8 cellular contexts compared by ENCODE assay signal in genomic region chr1:161159087-161159914, GRCh38. TPM values are rescaled to one million over a fixed set of nuclear protein-coding genes. Genes with fewer than 3 reads are reported as not detected.
A peak's percentile ranks its signal among the peaks of the same experiment; 100 is the strongest.
DNase-seq lines count a peak whose midpoint lies in the region; ATAC-seq, FAIRE-seq and TF ChIP-seq lines count a peak whose summit lies in the region.

USP21 (plus strand) TSS chr1:161159500; CDS start chr1:161160641, 1,141 bp downstream.

- DNase-seq in EL (peak; percentile 88), H54 (ENCODE audit: insufficient read length, low spot score) (peak; percentile 77), M059J (ENCODE audit: low read depth) (peak; percentile 88), fibroblast of mammary gland (ENCODE audit: low read depth) (peak; percentile 84)
- DNase-seq in activated T-helper 2 cell treated with anti-CD3 and anti-CD28 coated beads, Interferon-gamma antibody, Interleukin-2, Interleukin-4, amounts not matched to agents 10 μg/mL and 5 μg/mL and 100 μg/mL, durations not matched to agents 14 hours and 24 hours and 36 hours (ENCODE audit: low spot score), result peak; percentile 89
- DNase-seq in natural killer cell treated with Interleukin-12 subunit alpha and Interleukin-12 subunit beta and Interleukin-15 and Interleukin-18, amount 100 ng/mL, for 72 hours (ENCODE audit: low spot score), result peak; percentile 93
- DNase-seq in stimulated activated naive CD8-positive, alpha-beta T cell treated with anti-CD3 and anti-CD28 coated beads, Interleukin-15, Interleukin-2, amounts not matched to agents 100 U/mL and 50 U/mL, for 24 hours, result peak; percentile 95

- peaks cover 43% of the 10 kb centered on the region for H3K4me1 Mint-ChIP-seq in activated T-helper 2 cell treated with anti-CD3 and anti-CD28 coated beads, Interferon-gamma antibody, Interleukin-2, Interleukin-4, amounts not matched to agents 10 μg/mL and 5 μg/mL and 100 μg/mL, durations not matched to agents 14 hours and 24 hours and 36 hours (ENCODE audit: low read depth)
- peaks cover 43 to 49% of the 10 kb centered on the region in 2 donors for H3K4me1 Mint-ChIP-seq in natural killer cell treated with Interleukin-12 subunit alpha and Interleukin-12 subunit beta and Interleukin-15 and Interleukin-18, amount 100 ng/mL, for 72 hours (ENCODE audit: low read depth in 2 of 2)

- H3K4me3 ChIP-seq in fibroblast of mammary gland (ENCODE audit: control insufficient read depth, low read depth, low read length), result peak within 1 kb of the TSS; percentile 91

- H3K36me3 Mint-ChIP-seq in activated T-helper 2 cell treated with anti-CD3 and anti-CD28 coated beads, Interferon-gamma antibody, Interleukin-2, Interleukin-4, amounts not matched to agents 10 μg/mL and 5 μg/mL and 100 μg/mL, durations not matched to agents 14 hours and 24 hours and 36 hours (ENCODE audit: low read depth), result peaks cover 74% of the 10 kb centered on the region
- H3K36me3 Mint-ChIP-seq in natural killer cell treated with Interleukin-12 subunit alpha and Interleukin-12 subunit beta and Interleukin-15 and Interleukin-18, amount 100 ng/mL, for 72 hours, result peaks cover 31% of the 10 kb centered on the region

- TF ChIP-seq POLR2A in H54 (IDR thresholded peaks at IDR 0.05; ENCODE audit: low read depth, low read length) (peak; percentile 65), Raji (IDR thresholded peaks at IDR 0.05; ENCODE audit: insufficient read depth, low read depth, low read length) (peak; percentile 69)

- intact Hi-C loops in activated T-helper 2 cell treated with anti-CD3 and anti-CD28 coated beads, Interferon-gamma antibody, Interleukin-2, Interleukin-4, amounts not matched to agents 10 μg/mL and 5 μg/mL and 100 μg/mL, durations not matched to agents 14 hours and 24 hours and 36 hours (cut with micrococcal nuclease), result loop anchor here (5.0 kb wide), 1 partner anchor 92 kb away; the partner anchor contains the start of gene ARHGAP30

- no peaks in the 10 kb centered on the region for H3K27me3 Mint-ChIP-seq in activated T-helper 2 cell treated with anti-CD3 and anti-CD28 coated beads, Interferon-gamma antibody, Interleukin-2, Interleukin-4, amounts not matched to agents 10 μg/mL and 5 μg/mL and 100 μg/mL, durations not matched to agents 14 hours and 24 hours and 36 hours (ENCODE audit: low read depth)
- no peaks in the 10 kb centered on the region for H3K27me3 Mint-ChIP-seq in natural killer cell treated with Interleukin-12 subunit alpha and Interleukin-12 subunit beta and Interleukin-15 and Interleukin-18, amount 100 ng/mL, for 72 hours

- H3K4me3 Mint-ChIP-seq in activated T-helper 2 cell treated with anti-CD3 and anti-CD28 coated beads, Interferon-gamma antibody, Interleukin-2, Interleukin-4, amounts not matched to agents 10 μg/mL and 5 μg/mL and 100 μg/mL, durations not matched to agents 14 hours and 24 hours and 36 hours (ENCODE audit: low read depth), result peak within 1 kb of the TSS; percentile 86
- peak within 1 kb of the TSS; percentile 84 for H3K4me3 Mint-ChIP-seq in natural killer cell treated with Interleukin-12 subunit alpha and Interleukin-12 subunit beta and Interleukin-15 and Interleukin-18, amount 100 ng/mL, for 72 hours

- peak; percentile 39 for TF ChIP-seq CTCF in fibroblast of mammary gland (conservative IDR thresholded peaks at IDR 0.05; ENCODE audit: control insufficient read depth, insufficient read depth, low read depth, low read length)

- no peaks in the 10 kb centered on the region for H3K9me3 Mint-ChIP-seq in activated T-helper 2 cell treated with anti-CD3 and anti-CD28 coated beads, Interferon-gamma antibody, Interleukin-2, Interleukin-4, amounts not matched to agents 10 μg/mL and 5 μg/mL and 100 μg/mL, durations not matched to agents 14 hours and 24 hours and 36 hours
- no peaks in the 10 kb centered on the region for H3K9me3 Mint-ChIP-seq in natural killer cell treated with Interleukin-12 subunit alpha and Interleukin-12 subunit beta and Interleukin-15 and Interleukin-18, amount 100 ng/mL, for 72 hours

- peak within 1 kb of the TSS; percentile 92 for H3K27ac Mint-ChIP-seq in activated T-helper 2 cell treated with anti-CD3 and anti-CD28 coated beads, Interferon-gamma antibody, Interleukin-2, Interleukin-4, amounts not matched to agents 10 μg/mL and 5 μg/mL and 100 μg/mL, durations not matched to agents 14 hours and 24 hours and 36 hours
- H3K27ac Mint-ChIP-seq in natural killer cell treated with Interleukin-12 subunit alpha and Interleukin-12 subunit beta and Interleukin-15 and Interleukin-18, amount 100 ng/mL, for 72 hours, result peak within 1 kb of the TSS; percentile 69 to 70

- FAIRE-seq in H54 (lab: Jason Lieb, UNC), result no peak

- ATAC-seq in natural killer cell treated with Interleukin-12 subunit alpha and Interleukin-12 subunit beta and Interleukin-15 and Interleukin-18, amount 100 ng/mL, for 72 hours, result peak; percentile 96 to 97
- peak; percentile 88 for ATAC-seq in stimulated activated naive CD8-positive, alpha-beta T cell treated with anti-CD3 and anti-CD28 coated beads, Interleukin-15, Interleukin-2, amounts not matched to agents 100 U/mL and 50 U/mL, for 24 hours

RNA-seq across cellular contexts. Expression of gene USP21, which starts in this region (rescaled TPM):
- 7.9 and 10.1 TPM in 2 replicates for total RNA-seq in M059J (2014; rRNA removed; shearing (Covaris generic))
- 31.9 and 33.0 TPM in 2 replicates for total RNA-seq in activated T-helper 2 cell treated with anti-CD3 and anti-CD28 coated beads, Interferon-gamma antibody, Interleukin-2, Interleukin-4, amounts not matched to agents 10 μg/mL and 5 μg/mL and 100 μg/mL, durations not matched to agents 14 hours and 24 hours and 36 hours
- total RNA-seq in natural killer cell treated with Interleukin-12 subunit alpha and Interleukin-12 subunit beta and Interleukin-15 and Interleukin-18, amount 100 ng/mL, for 72 hours, result 10 to 100 TPM; 21.2 to 29.0 TPM

Comparison
In these comparisons a context has a peak if more than half of its experiments do, and no peak if none do; other contexts are left out.
1. Peak in every context shown above with its lines: DNase-seq, ATAC-seq and H3K4me3 ChIP-seq.